In genomic region chrX:119500061-119500800, GRCh38 we compare ENCODE assay signal across 17 cellular contexts. TPM values are rescaled to one million over a fixed set of nuclear protein-coding genes. Genes with fewer than 3 reads are reported as not detected.
DNase-seq lines count a peak whose midpoint lies in the region; ATAC-seq, FAIRE-seq and TF ChIP-seq lines count a peak whose summit lies in the region.
"Had no signal": no experiment of that assay in that cellular context is flagged by ENCODE, and none has a peak within 500 bp of the region (broad histone marks: within the 10 kb centered on the region; RNA-seq: fewer than 3 reads in every experiment).

No MANE protein-coding gene starts in this region.

- H3K9me1 ChIP-seq in K562 (ENCODE audit: control insufficient read depth, insufficient read depth, low read length) = no peaks in the 10 kb centered on the region

- TF ChIP-seq POLR2A in GM12892 (IDR thresholded peaks at IDR 0.05; ENCODE audit: low read depth, low read length) (no peak), K562 (conservative IDR thresholded peaks at IDR 0.05) (no peak), thyroid gland (IDR thresholded peaks at IDR 0.05) (no peak), gastroesophageal sphincter (IDR thresholded peaks at IDR 0.05) (no peak)

- H3K27me3 ChIP-seq in K562 (ENCODE audit: control insufficient read depth in 2 of 2, insufficient read depth in 2 of 2, low read length in 2 of 2) (no peaks in the 10 kb centered on the region; a peak in 2 of 5 replicates), thyroid gland (no peaks in the 10 kb centered on the region), gastroesophageal sphincter (no peaks in the 10 kb centered on the region)

- H3K36me3 ChIP-seq in K562 (ENCODE audit: control insufficient read depth, insufficient read depth, low read length) (no peaks in the 10 kb centered on the region), thyroid gland (no peaks in the 10 kb centered on the region), gastroesophageal sphincter (no peaks in the 10 kb centered on the region)

- in situ Hi-C loops in K562 (cut with MboI) = no loop called here

- no peaks in the 10 kb centered on the region for H3K79me2 ChIP-seq in K562 (ENCODE audit: control insufficient read depth, insufficient read depth, low read length)

- H3K9me3 ChIP-seq in K562 (replicated peaks; ENCODE audit: control insufficient read depth, insufficient read depth, low read depth, low read length) (no peaks in the 10 kb centered on the region), thyroid gland (no peaks in the 10 kb centered on the region), gastroesophageal sphincter (no peaks in the 10 kb centered on the region)
- H3K9me3 ChIP-seq: SK-N-SH had no signal

- H3K27ac ChIP-seq in K562 (ENCODE audit: extremely low read depth, low read depth, low read length) (no peak overlapping the region), thyroid gland (peak overlapping the region; percentile 75 to 80 (median 76)), gastroesophageal sphincter (no peak overlapping the region)

- ATAC-seq in K562 (no peak), gastroesophageal sphincter (no peak), GM18520 (IDR thresholded peaks at IDR 0.05; ENCODE audit: unreplicated experiment) (no peak), HG03175 (IDR thresholded peaks at IDR 0.05; ENCODE audit: unreplicated experiment) (no peak)
- ATAC-seq: Panc1 had no signal

- H3K9ac ChIP-seq in K562 (ENCODE audit: insufficient read depth in 1 of 2, low read depth in 2 of 2, low read length in 2 of 2) = no peak overlapping the region
- H3K9ac ChIP-seq: SK-N-SH had no signal

- peak overlapping the region; percentile 80; the same call in 1 of the 2 replicates for H2AFZ ChIP-seq in K562 (ENCODE audit: low read depth, low read length)

- 37% methylated on average over 12 of the region's 13 CpGs for WGBS in K562 (ENCODE audit: insufficient coverage, low coverage, missing lambda C conversion rate)
- 84 to 91% methylated on average over 8 to 12 of the region's 13 CpGs for WGBS in thyroid gland, 2 donors
- WGBS in gastroesophageal sphincter (ENCODE audit: low coverage in 1 of 2), 2 donors = 78 to 92% methylated on average over 4 to 12 of the region's 13 CpGs

- no peak for TF ChIP-seq RAD21 in K562 (CRISPR knock-in tag; conservative IDR thresholded peaks at IDR 0.05 in 1 of 2, IDR thresholded peaks at IDR 0.05 in 1 of 2)

- BruUV-seq in K562 (replicated peaks; lab: Mats Ljungman, UMichigan) = no TSS peak

- intact Hi-C loops in K562 (cut with micrococcal nuclease) (no loop called here), thyroid gland (cut with DNase I) (no loop called here)

- DNase-seq in GM12892 (ENCODE audit: insufficient read length) = no peak
- no peak for DNase-seq in K562 (ENCODE audit: extremely low read depth in 1 of 4, low spot score in 3 of 4)
- DNase-seq in mesenteric fat pad (ENCODE audit: low spot score) = peak; percentile 53
- no peak for DNase-seq in thyroid gland
- DNase-seq: AML-193; CD4-positive, alpha-beta T cell; HCEC 1CT; NCI-H1048; NCI-H146; NCI-H2081 treated with DMSO at 0.1 percent for 48 hours; NCI-H510A treated with DMSO at 0.1 percent for 48 hours; SHP77; SK-N-SH had no signal

- TF ChIP-seq EP300 in K562 (IDR thresholded peaks at IDR 0.05; ENCODE audit: low read length) (no peak), gastroesophageal sphincter (IDR thresholded peaks at IDR 0.05) (no peak)

- FAIRE-seq in GM12892 (lab: Jason Lieb, UNC) (peak; percentile 27), K562 (lab: Jason Lieb, UNC) (no peak)

- H3K4me3 ChIP-seq in K562 (no peak overlapping the region), thyroid gland (replicated peaks in 1 of 3) (no peak overlapping the region), gastroesophageal sphincter (no peak overlapping the region)

- POLR2A ChIA-PET in K562 (lab: Yijun Ruan, JAX) = no interaction called here

- CTCF ChIA-PET in K562 (lab: Yijun Ruan, JAX; ENCODE audit: low intra/inter-chr PET ratio) = interaction anchor here (0.6 kb wide), 1 partner anchor 11 kb away, joined by 3 read pairs; no protein-coding TSS in a partner anchor

- H4K20me1 ChIP-seq in K562 (replicated peaks; ENCODE audit: control insufficient read depth, insufficient read depth, low read length) = no peaks in the 10 kb centered on the region

- H3K4me2 ChIP-seq in K562 (ENCODE audit: insufficient read depth, low read length) = no peak overlapping the region
- H3K4me2 ChIP-seq: SK-N-SH had no signal

- no peaks in the 10 kb centered on the region; a peak in 1 of 5 replicates for H3K4me1 ChIP-seq in K562 (replicated peaks in 1 of 2; ENCODE audit: control insufficient read depth in 2 of 2, insufficient read depth in 2 of 2, low read length in 2 of 2)
- H3K4me1 ChIP-seq in thyroid gland = peaks cover 10 to 52% of the 10 kb centered on the region in 2 donors
- peaks cover 0 to 5% (median 0%) of the 10 kb centered on the region in 3 donors for H3K4me1 ChIP-seq in gastroesophageal sphincter

- TF ChIP-seq CTCF in K562 (IDR thresholded peaks at IDR 0.05 in 2 of 3, conservative IDR thresholded peaks at IDR 0.05 in 1 of 3; ENCODE audit: insufficient read depth in 2 of 3, low read depth in 1 of 3, low read length in 3 of 3) = no peak
- TF ChIP-seq CTCF in thyroid gland (IDR thresholded peaks at IDR 0.05) = no peak
- no peak for TF ChIP-seq CTCF in gastroesophageal sphincter (IDR thresholded peaks at IDR 0.05)

TF ChIP-seq in K562, 482 proteins besides CTCF, POLR2A, EP300 and RAD21 (continues in another document):
- TF ChIP-seq ZNF121 (CRISPR knock-in tag; conservative IDR thresholded peaks at IDR 0.05) = no peak
- TF ChIP-seq FOXK2 (conservative IDR thresholded peaks at IDR 0.05 in 1 of 2, IDR thresholded peaks at IDR 0.05 in 1 of 2; ENCODE audit: low read depth in 2 of 2) = no peak
- TF ChIP-seq RAD51 (IDR thresholded peaks at IDR 0.05; ENCODE audit: borderline replicate concordance, low read depth) = no peak
- TF ChIP-seq ZBTB9 (CRISPR knock-in tag; IDR thresholded peaks at IDR 0.05) = no peak
- no peak for TF ChIP-seq STAT6 (CRISPR knock-in tag; IDR thresholded peaks at IDR 0.05)
- no peak for TF ChIP-seq E2F6 (IDR thresholded peaks at IDR 0.05; ENCODE audit: borderline replicate concordance in 1 of 2, extremely low read depth in 1 of 2, insufficient read depth in 1 of 2, insufficient read length in 1 of 2, low read depth in 1 of 2, low read length in 1 of 2, poor library complexity in 1 of 2, severe bottlenecking in 1 of 2)
- TF ChIP-seq TCF7 (IDR thresholded peaks at IDR 0.05; ENCODE audit: borderline replicate concordance) = no peak

RNA-seq across cellular contexts. Expression of gene SLC25A5, which starts 32.0 kb away (rescaled TPM):
- 461 TPM for polyA plus RNA-seq in GM12892 (2012; ENCODE audit: missing spikeins)
- total RNA-seq in K562 (2011; cell fraction: chromatin; rRNA removed; ENCODE audit: low replicate concordance) = 103 and 142 TPM in 2 replicates
- 130 and 151 TPM in 2 replicates for total RNA-seq in K562 (2011; cell fraction: nucleolus; rRNA removed)
- 173 and 218 TPM in 2 replicates for total RNA-seq in K562 (2011; cell fraction: nucleoplasm; rRNA removed)
- total RNA-seq in K562 (2014; rRNA removed) (460 and 470 TPM in 2 replicates), K562 (2014; rRNA removed; fragmentation: Illumina TruSeq; extraction: Trizol) (493 and 498 TPM in 2 replicates), K562 (2015; rRNA removed; fragmentation: Illumina TruSeq; extraction: Trizol) (478 and 489 TPM in 2 replicates), K562 (2021) (762 and 796 TPM in 2 replicates), mesenteric fat pad (215 TPM), thyroid gland (100 to 1,000 TPM; 110 to 269 (median 202) TPM), gastroesophageal sphincter (100 to 1,000 TPM; 165 to 302 (median 209) TPM)
- polyA plus RNA-seq in K562 (2011; rRNA removed) (499 and 591 TPM in 2 replicates), K562 (2014; fragmentation: Illumina TruSeq; extraction: Trizol) (649 and 665 TPM in 2 replicates), K562 (2014; fragmentation: Nextera tagmentation; extraction: Ambion mirVana) (1,000 to 10,000 TPM; 3,491 to 5,247 TPM), K562 (2014; rRNA removed) (596 and 629 TPM in 2 replicates)
- 1,022 and 1,125 TPM in 2 replicates for polyA plus RNA-seq in K562 (2011; cell fraction: cytosol; rRNA removed)
- 386 and 505 TPM in 2 replicates for polyA plus RNA-seq in K562 (2011; cell fraction: nucleus; rRNA removed)
- 1,005 and 1,059 TPM in 2 replicates for polyA plus RNA-seq in K562 (2012)
- 714 and 717 TPM in 2 replicates for polyA minus RNA-seq in K562 (2011; rRNA and poly(A)+ RNA removed)
- 498 and 579 TPM in 2 replicates for polyA minus RNA-seq in K562 (2011; cell fraction: cytosol; rRNA and poly(A)+ RNA removed)
- 44.0 and 102 TPM in 2 replicates for polyA minus RNA-seq in K562 (2011; cell fraction: nucleus; rRNA and poly(A)+ RNA removed)

Comparison
In these comparisons a context has a peak if more than half of its experiments do, and no peak if none do; other contexts are left out.
1. H3K27ac ChIP-seq: peak in thyroid gland (3 of 3); none in K562 (single experiment) and gastroesophageal sphincter (0 of 4).